Comparison of ENCODE assay signal across 8 cellular contexts in genomic region chr4:139082750-139083532, GRCh38.
DNase-seq lines count a peak whose midpoint lies in the region; FAIRE-seq and TF ChIP-seq lines count a peak whose summit lies in the region.

No MANE protein-coding gene starts in this region.

- H3K4me1 Mint-ChIP-seq in HFFc6 (ENCODE audit: low read depth), result peaks cover 42% of the 10 kb centered on the region
- peaks cover 43% of the 10 kb centered on the region for H3K4me1 Mint-ChIP-seq in activated naive CD4-positive, alpha-beta T cell treated with anti-CD3 and anti-CD28 coated beads, Interleukin-2, amount 10 ng/mL, durations not matched to agents 7 days and 5 days

- peak; percentile 94 for DNase-seq in GM04504 (ENCODE audit: low read depth)
- DNase-seq in HFFc6, result peak; percentile 97
- peak; percentile 99 for DNase-seq in NAMALWA (ENCODE audit: low spot score)
- peak; percentile 97 for DNase-seq in SK-MEL-5 (ENCODE audit: low read depth, low spot score)
- peak; percentile 97 for DNase-seq in activated naive CD4-positive, alpha-beta T cell treated with anti-CD3 and anti-CD28 coated beads, Interleukin-2, amount 10 ng/mL, durations not matched to agents 7 days and 5 days
- DNase-seq in frontal cortex (ENCODE audit: low spot score in 2 of 2), result peak; percentile 91 to 95
- DNase-seq in stromal cell of bone marrow (ENCODE audit: low read depth), result peak; percentile 97

- H3K27ac Mint-ChIP-seq in HFFc6, result peak overlapping the region; percentile 97
- peak overlapping the region; percentile 100 for H3K27ac Mint-ChIP-seq in activated naive CD4-positive, alpha-beta T cell treated with anti-CD3 and anti-CD28 coated beads, Interleukin-2, amount 10 ng/mL, durations not matched to agents 7 days and 5 days

- in situ Hi-C loops in SK-MEL-5 (cut with HindIII; ENCODE audit: low pct_unique_long_range_greater_than_20kb, low sequenced_read_pairs), result no loop called here

- H2AFZ ChIP-seq in neuron (ENCODE audit: low read depth, low read length), result peak overlapping the region; percentile 27

- H3K27me3 Mint-ChIP-seq in HFFc6 (ENCODE audit: insufficient read depth), result peaks cover 2% of the 10 kb centered on the region; the same call in 1 of the 2 replicates
- H3K27me3 Mint-ChIP-seq in activated naive CD4-positive, alpha-beta T cell treated with anti-CD3 and anti-CD28 coated beads, Interleukin-2, amount 10 ng/mL, durations not matched to agents 7 days and 5 days, result peaks cover 3% of the 10 kb centered on the region

- CTCF ChIA-PET in activated naive CD4-positive, alpha-beta T cell treated with anti-CD3 and anti-CD28 coated beads, Interleukin-2, amount 10 ng/mL, durations not matched to agents 7 days and 5 days (lab: Charles Lee), result interaction anchor here (0.6 kb wide), 1 partner anchor 66 kb away, joined by 3 read pairs; no protein-coding TSS in a partner anchor

- H3K4me3 ChIP-seq in neuron (ENCODE audit: low read length), result peak overlapping the region; percentile 64

- FAIRE-seq in frontal cortex (lab: Jason Lieb, UNC), result peak; percentile 66

- no peaks in the 10 kb centered on the region for H3K36me3 Mint-ChIP-seq in HFFc6 (ENCODE audit: low read depth)
- peaks cover 19% of the 10 kb centered on the region for H3K36me3 Mint-ChIP-seq in activated naive CD4-positive, alpha-beta T cell treated with anti-CD3 and anti-CD28 coated beads, Interleukin-2, amount 10 ng/mL, durations not matched to agents 7 days and 5 days

- H3K36me3 ChIP-seq in neuron (ENCODE audit: insufficient read depth, low read length), result no peaks in the 10 kb centered on the region

- H3K4me1 ChIP-seq in neuron (ENCODE audit: insufficient read depth, low read length), result peaks cover 23% of the 10 kb centered on the region

- no peaks in the 10 kb centered on the region for H3K9me3 Mint-ChIP-seq in HFFc6
- no peaks in the 10 kb centered on the region for H3K9me3 Mint-ChIP-seq in activated naive CD4-positive, alpha-beta T cell treated with anti-CD3 and anti-CD28 coated beads, Interleukin-2, amount 10 ng/mL, durations not matched to agents 7 days and 5 days

- TF ChIP-seq CTCF in HFFc6 (IDR thresholded peaks at IDR 0.05), result no peak

- H3K4me3 Mint-ChIP-seq in HFFc6, result peak overlapping the region; percentile 99
- peak overlapping the region; percentile 83 for H3K4me3 Mint-ChIP-seq in activated naive CD4-positive, alpha-beta T cell treated with anti-CD3 and anti-CD28 coated beads, Interleukin-2, amount 10 ng/mL, durations not matched to agents 7 days and 5 days

- no peaks in the 10 kb centered on the region for H3K27me3 ChIP-seq in neuron (ENCODE audit: insufficient read depth, low read length)

- no peaks in the 10 kb centered on the region for H3K9me3 ChIP-seq in neuron (ENCODE audit: low read length)

Comparison
In these comparisons a context has a peak if more than half of its experiments do, and no peak if none do; other contexts are left out.
1. Peak in every context shown above with its lines: DNase-seq and H3K4me3 ChIP-seq.